In the genomic region with DNA sequence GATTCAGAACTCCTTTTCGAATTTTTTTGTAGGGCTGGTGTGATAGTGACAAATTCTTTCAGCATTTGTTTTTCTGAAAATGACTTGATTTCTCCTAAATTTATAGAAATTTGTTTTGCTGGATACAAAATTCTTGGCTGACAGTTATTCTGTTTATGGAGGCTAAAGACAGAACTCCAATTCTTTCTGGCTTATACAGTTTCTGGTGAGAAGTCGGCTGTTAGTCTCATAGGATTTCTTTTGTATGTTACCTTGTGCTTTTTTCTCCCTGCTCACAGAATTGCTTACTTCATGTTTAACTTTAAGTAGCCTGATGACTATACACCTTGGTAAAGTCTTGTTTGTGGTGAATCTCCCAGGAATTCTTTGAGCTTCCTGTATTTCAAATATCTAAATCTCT, we compare ENCODE assay signal across 10 cellular contexts.
"Had no signal": no experiment of that assay in that cellular context is flagged by ENCODE, and none has a peak within 500 bp of the region (broad histone marks: within the 10 kb centered on the region; RNA-seq: fewer than 3 reads in every experiment).

No MANE protein-coding gene starts in this region.

- ATAC-seq: HCT116 had no signal

- H3K27ac Mint-ChIP-seq: IgD-negative memory B cell had no signal

- H3K27ac ChIP-seq: GM23248, KMS-11 had no signal

- H3K27me3 Mint-ChIP-seq: IgD-negative memory B cell had no signal

- H3K36me3 ChIP-seq: HAP-1 had no signal

- H3K4me2 ChIP-seq: KMS-11 had no signal

- FAIRE-seq: HTR-8/SVneo had no signal

- H2AFZ ChIP-seq: GM23248 had no signal

- H3K4me1 ChIP-seq: HAP-1 had no signal

- H3K9ac ChIP-seq: GM23248, KMS-11 had no signal

- H3K9me3 ChIP-seq: HAP-1 had no signal

- DNase-seq: GM23248, GOT3, H7, Karpas-422, KBM-7 had no signal

- H3K4me3 ChIP-seq: GM23248, HAP-1 had no signal

- H3K36me3 Mint-ChIP-seq: IgD-negative memory B cell had no signal

- H3K4me3 Mint-ChIP-seq: IgD-negative memory B cell had no signal
